ENCODE assay signal across 8 cellular contexts in genomic region chr2:53767405-53768232, GRCh38. TPM values are rescaled to one million over a fixed set of nuclear protein-coding genes. Genes with fewer than 3 reads are reported as not detected.
DNase-seq lines count a peak whose midpoint lies in the region; ATAC-seq and TF ChIP-seq lines count a peak whose summit lies in the region.

Gene CHAC2 (plus strand): TSS chr2:53767804. CDS start chr2:53767887, 83 bp downstream.

- peak within 1 kb of the TSS; percentile 90 for H3K4me3 ChIP-seq in CD8-positive, alpha-beta memory T cell (ENCODE audit: low read length)
- H3K4me3 ChIP-seq in ectodermal cell (ENCODE audit: insufficient read depth, low read depth, low read length): peak within 1 kb of the TSS; percentile 62
- H3K4me3 ChIP-seq in lung: peak within 1 kb of the TSS; percentile 90

- intact Hi-C loops in activated CD8-positive, alpha-beta T cell treated with anti-CD3 and anti-CD28 coated beads for 36 hours (cut with micrococcal nuclease): loop anchor here (1.0 kb wide), 1 partner anchor 20 kb away; the partner anchor contains the start of gene ERLEC1

- DNase-seq in CD8-positive, alpha-beta memory T cell: peak; percentile 79 to 88 (median 83)
- DNase-seq in HK-2 (ENCODE audit: unreplicated experiment) (peak; percentile 84), NCI-H82 treated with DMSO at 0.1 percent for 48 hours (lab: John Stamatoyannopoulos, UW; ENCODE audit: unreplicated experiment) (peak; percentile 87), lung (ENCODE audit: low spot score) (peak; percentile 86)
- DNase-seq in activated CD8-positive, alpha-beta T cell treated with anti-CD3 and anti-CD28 coated beads for 36 hours: peak; percentile 94
- DNase-seq in stimulated activated CD4-positive, alpha-beta T cell treated with anti-CD3 and anti-CD28 coated beads, TNF-alpha, amount 100 ng/mL, for 4 hours (ENCODE audit: low read depth in 3 of 3): peak; percentile 59 to 86 (median 66)

- H3K4me1 ChIP-seq in CD8-positive, alpha-beta memory T cell (ENCODE audit: insufficient read depth, low read length): peaks cover 4% of the 10 kb centered on the region
- no peaks in the 10 kb centered on the region for H3K4me1 ChIP-seq in ectodermal cell (ENCODE audit: control insufficient read depth, insufficient read depth, low read length)
- H3K4me1 ChIP-seq in lung (ENCODE audit: control insufficient read depth in 2 of 2, insufficient read depth in 2 of 2, low read length in 2 of 2): peaks cover 0 to 1% of the 10 kb centered on the region in 2 donors

- peak within 1 kb of the TSS; percentile 85 to 97 (median 95) for H3K27ac Mint-ChIP-seq in CD8-positive, alpha-beta memory T cell
- peak within 1 kb of the TSS; percentile 97 for H3K27ac Mint-ChIP-seq in activated CD8-positive, alpha-beta T cell treated with anti-CD3 and anti-CD28 coated beads for 36 hours

- peak within 1 kb of the TSS; percentile 78 for H3K27ac ChIP-seq in CD8-positive, alpha-beta memory T cell (ENCODE audit: low read depth, low read length)
- H3K27ac ChIP-seq in ectodermal cell (ENCODE audit: insufficient read depth, low read depth, low read length, poor library complexity, severe bottlenecking) (no peak within 1 kb of the TSS), lung (ENCODE audit: low read depth in 1 of 2, low read length in 1 of 2) (peak within 1 kb of the TSS; percentile 86)

- no peaks in the 10 kb centered on the region for H3K27me3 ChIP-seq in CD8-positive, alpha-beta memory T cell (ENCODE audit: insufficient read depth, low read length, poor library complexity, severe bottlenecking)
- no peaks in the 10 kb centered on the region for H3K27me3 ChIP-seq in ectodermal cell (ENCODE audit: control insufficient read depth, insufficient read depth, low read length, poor library complexity, severe bottlenecking)
- H3K27me3 ChIP-seq in lung (ENCODE audit: control insufficient read depth, insufficient read depth): no peaks in the 10 kb centered on the region

- peaks cover 0 to 29% (median 8%) of the 10 kb centered on the region in 3 donors for H3K36me3 Mint-ChIP-seq in CD8-positive, alpha-beta memory T cell
- peaks cover 37% of the 10 kb centered on the region for H3K36me3 Mint-ChIP-seq in activated CD8-positive, alpha-beta T cell treated with anti-CD3 and anti-CD28 coated beads for 36 hours (ENCODE audit: low read depth)

- peaks cover 26 to 40% (median 32%) of the 10 kb centered on the region in 3 donors for H3K4me1 Mint-ChIP-seq in CD8-positive, alpha-beta memory T cell
- H3K4me1 Mint-ChIP-seq in activated CD8-positive, alpha-beta T cell treated with anti-CD3 and anti-CD28 coated beads for 36 hours (ENCODE audit: low read depth): peaks cover 30% of the 10 kb centered on the region

- WGBS in ectodermal cell, 2 experiments: 0% methylated on average over 44 to 45 of the region's 45 CpGs
- 0 to 1% methylated on average over 45 of the region's 45 CpGs for WGBS in lung, 2 donors

- POLR2A ChIA-PET in CD8-positive, alpha-beta memory T cell (lab: Charles Lee): interaction anchor here (0.7 to 2.6 kb wide), 4 partner anchors 9 to 1476 kb away, joined by 3 to 17 read pairs (median 6); partner anchors contain the start of genes ASB3 and ERLEC1
- POLR2A ChIA-PET in activated CD8-positive, alpha-beta T cell treated with anti-CD3 and anti-CD28 coated beads for 36 hours (lab: Charles Lee): interaction anchor here (0.6 to 4.2 kb wide), 14 partner anchors 10 to 271 kb away, joined by 3 to 59 read pairs (median 4); partner anchors contain the start of genes ASB3 and ERLEC1

- no peaks in the 10 kb centered on the region for H3K27me3 Mint-ChIP-seq in CD8-positive, alpha-beta memory T cell
- no peaks in the 10 kb centered on the region for H3K27me3 Mint-ChIP-seq in activated CD8-positive, alpha-beta T cell treated with anti-CD3 and anti-CD28 coated beads for 36 hours

- H3K4me3 Mint-ChIP-seq in CD8-positive, alpha-beta memory T cell: peak within 1 kb of the TSS; percentile 87 to 99 (median 94)
- H3K4me3 Mint-ChIP-seq in activated CD8-positive, alpha-beta T cell treated with anti-CD3 and anti-CD28 coated beads for 36 hours: peak within 1 kb of the TSS; percentile 96

- H3K9me3 Mint-ChIP-seq in CD8-positive, alpha-beta memory T cell: no peaks in the 10 kb centered on the region
- H3K9me3 Mint-ChIP-seq in activated CD8-positive, alpha-beta T cell treated with anti-CD3 and anti-CD28 coated beads for 36 hours: no peaks in the 10 kb centered on the region

- H3K36me3 ChIP-seq in CD8-positive, alpha-beta memory T cell (ENCODE audit: insufficient read depth, low read length): peaks cover 11% of the 10 kb centered on the region
- H3K36me3 ChIP-seq in ectodermal cell (ENCODE audit: control insufficient read depth, insufficient read depth, low read length): peaks cover 9% of the 10 kb centered on the region
- no peaks in the 10 kb centered on the region for H3K36me3 ChIP-seq in lung (ENCODE audit: control insufficient read depth in 2 of 2, insufficient read depth in 2 of 2, low read length in 2 of 2)

- CTCF ChIA-PET in CD8-positive, alpha-beta memory T cell (lab: Charles Lee): interaction anchor here (1.0 to 1.8 kb wide), 4 partner anchors 9 to 25 kb away, joined by 3 to 8 read pairs (median 4); no protein-coding TSS in a partner anchor
- CTCF ChIA-PET in activated CD8-positive, alpha-beta T cell treated with anti-CD3 and anti-CD28 coated beads for 36 hours (lab: Charles Lee): interaction anchor here (1.1 to 2.7 kb wide), 8 partner anchors 10 to 135 kb away, joined by 3 to 16 read pairs (median 5); partner anchors contain the start of genes ASB3 and ERLEC1

- TF ChIP-seq CTCF in activated CD8-positive, alpha-beta T cell treated with anti-CD3 and anti-CD28 coated beads for 36 hours (IDR thresholded peaks at IDR 0.05): peak; percentile 26
- TF ChIP-seq CTCF in lung (IDR thresholded peaks at IDR 0.05; ENCODE audit: control extremely low read depth, extremely low read depth): peak; percentile 1

- ATAC-seq in GM19455 (IDR thresholded peaks at IDR 0.05; ENCODE audit: unreplicated experiment) (peak; percentile 96), lung (ENCODE audit: insufficient read depth, low FRiP score) (peak; percentile 91)
- ATAC-seq in activated CD8-positive, alpha-beta T cell treated with anti-CD3 and anti-CD28 coated beads for 36 hours: peak; percentile 95

- H3K9me3 ChIP-seq in CD8-positive, alpha-beta memory T cell (ENCODE audit: low read length): no peaks in the 10 kb centered on the region
- H3K9me3 ChIP-seq in ectodermal cell (ENCODE audit: control insufficient read depth, low read length): no peaks in the 10 kb centered on the region
- H3K9me3 ChIP-seq in lung (ENCODE audit: control insufficient read depth in 2 of 2, insufficient read depth in 1 of 2, low read length in 1 of 2): no peaks in the 10 kb centered on the region

RNA-seq across cellular contexts. Expression of gene CHAC2, which starts in this region (rescaled TPM):
- 10 to 100 TPM; 25.6 to 27.4 TPM for total RNA-seq in CD8-positive, alpha-beta memory T cell
- 3.8 TPM for polyA plus RNA-seq in CD8-positive, alpha-beta memory T cell
- 10 to 100 TPM; 19.8 to 20.4 TPM for total RNA-seq in activated CD8-positive, alpha-beta T cell treated with anti-CD3 and anti-CD28 coated beads for 36 hours
- polyA plus RNA-seq in ectodermal cell (2013, experiment 1 of 4): 5.3 TPM
- polyA plus RNA-seq in ectodermal cell (2013, experiment 2 of 4): 4.4 TPM
- polyA plus RNA-seq in ectodermal cell (2013, experiment 3 of 4): 3.1 TPM
- polyA plus RNA-seq in ectodermal cell (2013, experiment 4 of 4): 3.7 TPM
- total RNA-seq in lung: 1 to 10 TPM; 1.6 to 4.0 TPM
- 1 to 10 TPM; 4.9 to 5.4 TPM for polyA plus RNA-seq in lung

Comparison
In these comparisons a context has a peak if more than half of its experiments do, and no peak if none do; other contexts are left out.
1. RNA of gene CHAC2 (total RNA-seq): 25.6 to 27.4 TPM in CD8-positive, alpha-beta memory T cell and 19.8 to 20.4 TPM in activated CD8-positive, alpha-beta T cell treated with anti-CD3 and anti-CD28 coated beads for 36 hours; 1.6 to 4.0 TPM in lung; every median in the first group is over 4 times any median in the second.
2. Peak in every context shown above with its lines, with median percentiles within 50 percentile points of each other: DNase-seq, H3K4me3 ChIP-seq and ATAC-seq.